Comparison of ENCODE assay signal across 21 cellular contexts in genomic region chr5:61678966-61679365, GRCh38.
DNase-seq lines count a peak whose midpoint lies in the region; ATAC-seq and TF ChIP-seq lines count a peak whose summit lies in the region.
"Had no signal": no experiment of that assay in that cellular context is flagged by ENCODE, and none has a peak within 500 bp of the region (broad histone marks: within the 10 kb centered on the region; RNA-seq: fewer than 3 reads in every experiment).

No MANE protein-coding gene starts in this region.

- H3F3A ChIP-seq in PC-3 (ENCODE audit: low read length, unreplicated experiment) = no peaks in the 10 kb centered on the region

- H3K36me3 Mint-ChIP-seq in endodermal cell (ENCODE audit: low read depth) = no peaks in the 10 kb centered on the region
- H3K36me3 Mint-ChIP-seq: activated naive CD8-positive, alpha-beta T cell had no signal

- no peaks in the 10 kb centered on the region for H3K9me2 ChIP-seq in PC-3 (replicated peaks; ENCODE audit: low read length)

- no peak overlapping the region for H3K4me3 Mint-ChIP-seq in endodermal cell
- H3K4me3 Mint-ChIP-seq: activated CD4-positive, alpha-beta T cell treated with anti-CD3 and anti-CD28 coated beads, Interleukin-2, amount 10 ng/mL, durations not matched to agents 7 days and 5 days; activated naive CD8-positive, alpha-beta T cell; activated T-helper 17 cell treated with anti-CD3 and anti-CD28 coated beads, Interleukin-2, amount 50 U/mL, for 72 hours had no signal

- no peaks in the 10 kb centered on the region for H3K4me1 ChIP-seq in PC-3 (ENCODE audit: insufficient read depth, low read length)
- H3K4me1 ChIP-seq in endodermal cell (ENCODE audit: control insufficient read depth, insufficient read depth, low read length) = no peaks in the 10 kb centered on the region
- H3K4me1 ChIP-seq in transverse colon = peaks cover 7 to 28% (median 16%) of the 10 kb centered on the region in 4 donors
- no peaks in the 10 kb centered on the region for H3K4me1 ChIP-seq in ascending aorta
- H3K4me1 ChIP-seq: right atrium auricular region had no signal

- no peaks in the 10 kb centered on the region for H3K27me3 Mint-ChIP-seq in endodermal cell (ENCODE audit: insufficient read depth)

- no peak for TF ChIP-seq EP300 in transverse colon (IDR thresholded peaks at IDR 0.05; ENCODE audit: low read depth)

- H3K4me3 ChIP-seq in PC-3 (ENCODE audit: low read length) = no peak overlapping the region
- H3K4me3 ChIP-seq in endodermal cell (ENCODE audit: low read length) = no peak overlapping the region
- no peak overlapping the region for H3K4me3 ChIP-seq in transverse colon
- H3K4me3 ChIP-seq in ascending aorta = no peak overlapping the region
- H3K4me3 ChIP-seq: hepatocyte, lung, right atrium auricular region had no signal

- no peak for ATAC-seq in PC-3
- ATAC-seq: activated T-helper 17 cell treated with anti-CD3 and anti-CD28 coated beads, Interleukin-2, amount 50 U/mL, for 72 hours had no signal

- H3K9ac ChIP-seq in PC-3 (ENCODE audit: low read length) (no peak overlapping the region), endodermal cell (ENCODE audit: extremely low read depth, low read length, poor library complexity, severe bottlenecking) (no peak overlapping the region)

- POLR2A ChIA-PET in PC-3 (lab: Charles Lee; ENCODE audit: unreplicated experiment) = no interaction called here

- 0 out of 2 replicates have a peak, but pooled peaks have one; percentile 14 for TF ChIP-seq CTCF in PC-3 (conservative IDR thresholded peaks at IDR 0.05; ENCODE audit: low read depth, low read length)
- peak; percentile 64 for TF ChIP-seq CTCF in endodermal cell (conservative IDR thresholded peaks at IDR 0.05)
- TF ChIP-seq CTCF in transverse colon (IDR thresholded peaks at IDR 0.05) = peak in 3 of 5 experiments; percentile 27 to 59 (median 39)
- TF ChIP-seq CTCF in ascending aorta (IDR thresholded peaks at IDR 0.05) = no peak

- DNase-seq in DMS53 (lab: John Stamatoyannopoulos, UW) (peak; percentile 25), DMS53 treated with DMSO at 0.1 percent for 48 hours (lab: John Stamatoyannopoulos, UW; ENCODE audit: unreplicated experiment) (no peak), PC-3 (no peak), endodermal cell (peak; percentile 80), transverse colon (peak; percentile 46), RPMI8226 (no peak), HUDEP-2 (lab: John Stamatoyannopoulos, UW; ENCODE audit: unreplicated experiment in 76 of 76) (no peak), ascending aorta (ENCODE audit: low spot score in 2 of 2) (no peak)
- DNase-seq: activated CD4-positive, alpha-beta T cell treated with anti-CD3 and anti-CD28 coated beads, Interleukin-2, amount 10 ng/mL, durations not matched to agents 7 days and 5 days; kidney; NCI-H1092; NCI-H2081 treated with DMSO at 0.1 percent for 48 hours; NCI-H524; occipital lobe; stimulated activated CD4-positive, alpha-beta T cell treated with anti-CD3 and anti-CD28 coated beads, Interleukin-12 subunit alpha, Interleukin-12 subunit beta, amount 100 ng/mL, for 4 hours; T-helper 1 cell had no signal

- TF ChIP-seq POLR2A in transverse colon (IDR thresholded peaks at IDR 0.05) = no peak

- H3K27me3 ChIP-seq in PC-3 (ENCODE audit: low read length) (no peaks in the 10 kb centered on the region), endodermal cell (ENCODE audit: control insufficient read depth, insufficient read depth, low read length, poor library complexity, severe bottlenecking) (no peaks in the 10 kb centered on the region), transverse colon (no peaks in the 10 kb centered on the region), ascending aorta (no peaks in the 10 kb centered on the region)
- H3K27me3 ChIP-seq: hepatocyte, right atrium auricular region had no signal

- CTCF ChIA-PET in PC-3 (lab: Charles Lee) = no interaction called here

- intact Hi-C loops in PC-3 (cut with micrococcal nuclease) (no loop called here), transverse colon (cut with DNase I; ENCODE audit: low total_unique reads) (no loop called here), ascending aorta (cut with DNase I) (no loop called here)

- H3K27ac Mint-ChIP-seq in endodermal cell = no peak overlapping the region
- H3K27ac Mint-ChIP-seq: activated CD4-positive, alpha-beta T cell treated with anti-CD3 and anti-CD28 coated beads, Interleukin-2, amount 10 ng/mL, durations not matched to agents 7 days and 5 days; activated naive CD8-positive, alpha-beta T cell; activated T-helper 17 cell treated with anti-CD3 and anti-CD28 coated beads, Interleukin-2, amount 50 U/mL, for 72 hours had no signal

- H3K9me3 ChIP-seq in PC-3 (ENCODE audit: low read length) (no peaks in the 10 kb centered on the region), endodermal cell (ENCODE audit: control insufficient read depth, low read length) (no peaks in the 10 kb centered on the region), transverse colon (no peaks in the 10 kb centered on the region), ascending aorta (no peaks in the 10 kb centered on the region)
- H3K9me3 ChIP-seq: right atrium auricular region had no signal

- H3K4me1 Mint-ChIP-seq in endodermal cell = peaks cover 5% of the 10 kb centered on the region
- H3K4me1 Mint-ChIP-seq: activated CD4-positive, alpha-beta T cell treated with anti-CD3 and anti-CD28 coated beads, Interleukin-2, amount 10 ng/mL, durations not matched to agents 7 days and 5 days; activated T-helper 17 cell treated with anti-CD3 and anti-CD28 coated beads, Interleukin-2, amount 50 U/mL, for 72 hours had no signal

- BruUV-seq in PC-3 (replicated peaks; lab: Mats Ljungman, UMichigan) = no TSS peak

- H3K79me2 ChIP-seq in PC-3 (ENCODE audit: low read length) = no peaks in the 10 kb centered on the region
- H3K79me2 ChIP-seq: hepatocyte had no signal

- no peak overlapping the region for H2AFZ ChIP-seq in PC-3 (ENCODE audit: low read length)
- H2AFZ ChIP-seq: hepatocyte had no signal

- no peak overlapping the region for H3K27ac ChIP-seq in PC-3 (ENCODE audit: low read length)
- H3K27ac ChIP-seq in endodermal cell (ENCODE audit: low read depth, low read length) = no peak overlapping the region
- no peak overlapping the region for H3K27ac ChIP-seq in transverse colon
- H3K27ac ChIP-seq in ascending aorta = no peak overlapping the region
- H3K27ac ChIP-seq: hepatocyte, right atrium auricular region had no signal

- H3K36me3 ChIP-seq in PC-3 (ENCODE audit: low read depth, low read length) (no peaks in the 10 kb centered on the region), endodermal cell (ENCODE audit: control insufficient read depth, insufficient read depth, low read length) (no peaks in the 10 kb centered on the region), transverse colon (no peaks in the 10 kb centered on the region), ascending aorta (no peaks in the 10 kb centered on the region)
- H3K36me3 ChIP-seq: right atrium auricular region had no signal

- H3K9me3 Mint-ChIP-seq in endodermal cell = no peaks in the 10 kb centered on the region
- H3K9me3 Mint-ChIP-seq: activated CD4-positive, alpha-beta T cell treated with anti-CD3 and anti-CD28 coated beads, Interleukin-2, amount 10 ng/mL, durations not matched to agents 7 days and 5 days; activated T-helper 17 cell treated with anti-CD3 and anti-CD28 coated beads, Interleukin-2, amount 50 U/mL, for 72 hours had no signal

- in situ Hi-C loops in transverse colon (cut with MboI; ENCODE audit: low pct_ligation_motif_present in 1 of 4, low pct_unique_long_range_greater_than_20kb in 1 of 4, low sequenced_read_pairs in 3 of 4) = no loop called here

- H3K4me2 ChIP-seq in PC-3 (ENCODE audit: low read length) = no peak overlapping the region
- H3K4me2 ChIP-seq: hepatocyte had no signal

- WGBS in endodermal cell (ENCODE audit: insufficient coverage in 1 of 2, insufficient read length in 1 of 2), 2 experiments = 60 to 73% methylated on average over 3 to 4 of the region's 4 CpGs
- 67 to 100% methylated on average over 1 to 4 of the region's 4 CpGs for WGBS in transverse colon (ENCODE audit: low coverage in 1 of 2), 2 donors

- H4K20me1 ChIP-seq in PC-3 (ENCODE audit: low read length) = no peaks in the 10 kb centered on the region

Comparison
In these comparisons a context has a peak if more than half of its experiments do, and no peak if none do; other contexts are left out.
1. DNase-seq: peak in DMS53 (single experiment), endodermal cell (single experiment) and transverse colon (single experiment); none in DMS53 treated with DMSO at 0.1 percent for 48 hours (single experiment), PC-3 (single experiment), RPMI8226 (single experiment), HUDEP-2 (0 of 76) and ascending aorta (0 of 2).
2. CTCF ChIP-seq: peak in PC-3 (single experiment), endodermal cell (single experiment) and transverse colon (3 of 5); none in ascending aorta (0 of 3).